9 cellular contexts compared by ENCODE assay signal in genomic region chr10:129467346-129468119, GRCh38. TPM values are rescaled to one million over a fixed set of nuclear protein-coding genes. Genes with fewer than 3 reads are reported as not detected.
DNase-seq lines count a peak whose midpoint lies in the region; ATAC-seq and FAIRE-seq lines count a peak whose summit lies in the region.
"Had no signal": no experiment of that assay in that cellular context is flagged by ENCODE, and none has a peak within 500 bp of the region (broad histone marks: within the 10 kb centered on the region; RNA-seq: fewer than 3 reads in every experiment).

No MANE protein-coding gene starts in this region.

- H3K4me3 ChIP-seq in iPS DF 6.9 (ENCODE audit: low read length) (peak overlapping the region; percentile 60; the same call in 1 of the 2 replicates), skeletal muscle cell (ENCODE audit: low read depth, low read length) (peak overlapping the region; percentile 86)

- peaks cover 6% of the 10 kb centered on the region for H3K4me1 ChIP-seq in iPS DF 6.9 (ENCODE audit: control insufficient read depth, insufficient read depth, low read length)

- FAIRE-seq in frontal cortex (lab: Jason Lieb, UNC), result no peak
- FAIRE-seq: colon had no signal

- no CpG with 5 or more reads among the region's 26 CpGs for WGBS in iPS DF 6.9 (ENCODE audit: insufficient coverage, insufficient read length)

- H3K4me3 Mint-ChIP-seq in activated CD4-positive, alpha-beta T cell treated with anti-CD3 and anti-CD28 coated beads, Interleukin-2, amount 10 ng/mL, durations not matched to agents 24 days and 14 days, result peak overlapping the region; percentile 83
- peak overlapping the region; percentile 83 for H3K4me3 Mint-ChIP-seq in activated naive CD8-positive, alpha-beta T cell treated with anti-CD3 and anti-CD28 coated beads, Interleukin-2, amount 10 ng/mL, durations not matched to agents 7 days and 5 days

- peaks cover 2% of the 10 kb centered on the region for H3K36me3 Mint-ChIP-seq in activated CD4-positive, alpha-beta T cell treated with anti-CD3 and anti-CD28 coated beads, Interleukin-2, amount 10 ng/mL, durations not matched to agents 24 days and 14 days (ENCODE audit: low read depth)
- peaks cover 5% of the 10 kb centered on the region for H3K36me3 Mint-ChIP-seq in activated naive CD8-positive, alpha-beta T cell treated with anti-CD3 and anti-CD28 coated beads, Interleukin-2, amount 10 ng/mL, durations not matched to agents 7 days and 5 days

- POLR2A ChIA-PET in activated naive CD8-positive, alpha-beta T cell treated with anti-CD3 and anti-CD28 coated beads, Interleukin-2, amount 10 ng/mL, durations not matched to agents 7 days and 5 days (lab: Charles Lee), result interaction anchor here (0.9 to 1.7 kb wide), 5 partner anchors 12 to 668 kb away, joined by 3 to 10 read pairs (median 6); partner anchors contain the start of genes C10orf143 and GLRX3

- H3K27me3 ChIP-seq in iPS DF 6.9 (ENCODE audit: control insufficient read depth, insufficient read depth, low read length), result no peaks in the 10 kb centered on the region

- DNase-seq in activated CD4-positive, alpha-beta T cell treated with anti-CD3 and anti-CD28 coated beads, Interleukin-2, amount 10 ng/mL, durations not matched to agents 24 days and 14 days, result no peak
- DNase-seq in activated CD4-positive, alpha-beta T cell treated with anti-CD3 and anti-CD28 coated beads, Interleukin-2, amount 50 U/mL, for 1 hour, result no peak
- no peak for DNase-seq in activated naive CD8-positive, alpha-beta T cell treated with anti-CD3 and anti-CD28 coated beads, Interleukin-2, amount 10 ng/mL, durations not matched to agents 7 days and 5 days
- DNase-seq in iPS DF 6.9 (ENCODE audit: low read depth, low spot score), result no peak
- no peak for DNase-seq in skeletal muscle cell (ENCODE audit: low read depth)
- DNase-seq in frontal cortex (ENCODE audit: low spot score in 2 of 2), result no peak
- DNase-seq in NCI-H2227 (lab: John Stamatoyannopoulos, UW; ENCODE audit: unreplicated experiment), result no peak

- peaks cover 5% of the 10 kb centered on the region for H3K4me1 Mint-ChIP-seq in activated CD4-positive, alpha-beta T cell treated with anti-CD3 and anti-CD28 coated beads, Interleukin-2, amount 10 ng/mL, durations not matched to agents 24 days and 14 days
- peaks cover 9% of the 10 kb centered on the region for H3K4me1 Mint-ChIP-seq in activated naive CD8-positive, alpha-beta T cell treated with anti-CD3 and anti-CD28 coated beads, Interleukin-2, amount 10 ng/mL, durations not matched to agents 7 days and 5 days

- ATAC-seq in HG03442 (IDR thresholded peaks at IDR 0.05; ENCODE audit: unreplicated experiment), result peak; percentile 5
- ATAC-seq in activated naive CD8-positive, alpha-beta T cell treated with anti-CD3 and anti-CD28 coated beads, Interleukin-2, amount 10 ng/mL, durations not matched to agents 7 days and 5 days (ENCODE audit: low read depth), result no peak

- peak overlapping the region; percentile 77 for H3K27ac Mint-ChIP-seq in activated CD4-positive, alpha-beta T cell treated with anti-CD3 and anti-CD28 coated beads, Interleukin-2, amount 10 ng/mL, durations not matched to agents 24 days and 14 days
- peak overlapping the region; percentile 83 for H3K27ac Mint-ChIP-seq in activated naive CD8-positive, alpha-beta T cell treated with anti-CD3 and anti-CD28 coated beads, Interleukin-2, amount 10 ng/mL, durations not matched to agents 7 days and 5 days

- intact Hi-C loops in activated CD4-positive, alpha-beta T cell treated with anti-CD3 and anti-CD28 coated beads, Interleukin-2, amount 10 ng/mL, durations not matched to agents 24 days and 14 days (cut with micrococcal nuclease), result loop anchor here (1.0 to 5.0 kb wide), 4 partner anchors 32 to 669 kb away; partner anchors contain the start of genes C10orf143 and GLRX3

- H3K36me3 ChIP-seq in iPS DF 6.9 (ENCODE audit: control insufficient read depth, insufficient read depth, low read length), result no peaks in the 10 kb centered on the region

- no peak overlapping the region for H3K27ac ChIP-seq in iPS DF 6.9 (ENCODE audit: low read length)

- H3K9me3 Mint-ChIP-seq in activated CD4-positive, alpha-beta T cell treated with anti-CD3 and anti-CD28 coated beads, Interleukin-2, amount 10 ng/mL, durations not matched to agents 24 days and 14 days, result no peaks in the 10 kb centered on the region
- no peaks in the 10 kb centered on the region for H3K9me3 Mint-ChIP-seq in activated naive CD8-positive, alpha-beta T cell treated with anti-CD3 and anti-CD28 coated beads, Interleukin-2, amount 10 ng/mL, durations not matched to agents 7 days and 5 days

- no peaks in the 10 kb centered on the region for H3K9me3 ChIP-seq in iPS DF 6.9 (ENCODE audit: control insufficient read depth, insufficient read depth, low read length)

- H3K27me3 Mint-ChIP-seq in activated CD4-positive, alpha-beta T cell treated with anti-CD3 and anti-CD28 coated beads, Interleukin-2, amount 10 ng/mL, durations not matched to agents 24 days and 14 days, result peaks cover 3% of the 10 kb centered on the region
- H3K27me3 Mint-ChIP-seq in activated naive CD8-positive, alpha-beta T cell treated with anti-CD3 and anti-CD28 coated beads, Interleukin-2, amount 10 ng/mL, durations not matched to agents 7 days and 5 days, result no peaks in the 10 kb centered on the region

RNA-seq across cellular contexts. Expression of gene MGMT, which starts 0.5 kb away (rescaled TPM):
- 19.5 and 19.6 TPM in 2 replicates for total RNA-seq in activated CD4-positive, alpha-beta T cell treated with anti-CD3 and anti-CD28 coated beads, Interleukin-2, amount 10 ng/mL, durations not matched to agents 24 days and 14 days
- 10 to 100 TPM; 24.0 to 24.7 TPM for total RNA-seq in activated naive CD8-positive, alpha-beta T cell treated with anti-CD3 and anti-CD28 coated beads, Interleukin-2, amount 10 ng/mL, durations not matched to agents 7 days and 5 days
- 5.7 TPM for total RNA-seq in frontal cortex
